Comparison of ENCODE assay signal across 9 cellular contexts in genomic region chr12:123089631-123090353, GRCh38.
DNase-seq lines count a peak whose midpoint lies in the region; ATAC-seq, FAIRE-seq and TF ChIP-seq lines count a peak whose summit lies in the region.
"Had no signal": no experiment of that assay in that cellular context is flagged by ENCODE, and none has a peak within 500 bp of the region (broad histone marks: within the 10 kb centered on the region; RNA-seq: fewer than 3 reads in every experiment).

No MANE protein-coding gene starts in this region.

- ATAC-seq in K562 (peak; percentile 69), HG02610 (IDR thresholded peaks at IDR 0.05; ENCODE audit: unreplicated experiment) (no peak)
- ATAC-seq in natural killer cell treated with Interleukin-12 subunit alpha and Interleukin-12 subunit beta and Interleukin-15 and Interleukin-18, amount 100 ng/mL, for 72 hours = peak; percentile 75 to 77

- no peaks in the 10 kb centered on the region for H4K20me1 ChIP-seq in K562 (replicated peaks; ENCODE audit: control insufficient read depth, insufficient read depth, low read length)

- peak overlapping the region; percentile 23 for H2AFZ ChIP-seq in K562 (ENCODE audit: low read depth, low read length)

- no peak for TF ChIP-seq POLR2A in NB4 (IDR thresholded peaks at IDR 0.05; ENCODE audit: extremely low read depth, insufficient read length)
- TF ChIP-seq POLR2A in K562 (conservative IDR thresholded peaks at IDR 0.05) = no peak

- peaks cover 2% of the 10 kb centered on the region; the same call in 1 of the 3 replicates for H3K79me2 ChIP-seq in K562 (ENCODE audit: control insufficient read depth, insufficient read depth, low read length)

- in situ Hi-C loops in K562 (cut with MboI) = no loop called here

- POLR2A ChIA-PET in K562 (lab: Yijun Ruan, JAX) = interaction anchor here (0.5 to 1.3 kb wide), 9 partner anchors 13 to 493 kb away, joined by 3 to 8 read pairs (median 3); no protein-coding TSS in a partner anchor

- H3K9ac ChIP-seq in K562 (ENCODE audit: insufficient read depth in 1 of 2, low read depth in 2 of 2, low read length in 2 of 2) = 0 out of 4 replicates have a peak overlapping the region, but pooled peaks of 1 of the 2 experiments have one; percentile 1

- DNase-seq in EH (ENCODE audit: low read depth) (peak; percentile 98), NB4 (ENCODE audit: low read depth) (peak; percentile 97), K562 (ENCODE audit: extremely low read depth in 1 of 4, low spot score in 3 of 4) (peak; percentile 61 to 83 (median 69)), inferior parietal cortex (ENCODE audit: extremely low spot score) (no peak)
- peak; percentile 37 for DNase-seq in natural killer cell treated with Interleukin-12 subunit alpha and Interleukin-12 subunit beta and Interleukin-15 and Interleukin-18, amount 100 ng/mL, for 72 hours (ENCODE audit: low spot score)
- DNase-seq in activated CD4-positive, CD25-positive, alpha-beta regulatory T cell (lab: John Stamatoyannopoulos, UW) = no peak
- DNase-seq in activated effector memory CD4-positive, alpha-beta T cell treated with anti-CD3 and anti-CD28 coated beads, Interleukin-2, amount 50 U/mL, for 16 hours = no peak
- DNase-seq: Karpas-422 had no signal

- no peaks in the 10 kb centered on the region for H3K27me3 Mint-ChIP-seq in natural killer cell treated with Interleukin-12 subunit alpha and Interleukin-12 subunit beta and Interleukin-15 and Interleukin-18, amount 100 ng/mL, for 72 hours

- peak; percentile 92 for FAIRE-seq in K562 (lab: Jason Lieb, UNC)

- H3K36me3 Mint-ChIP-seq in natural killer cell treated with Interleukin-12 subunit alpha and Interleukin-12 subunit beta and Interleukin-15 and Interleukin-18, amount 100 ng/mL, for 72 hours = no peaks in the 10 kb centered on the region

- H3K4me3 ChIP-seq in NB4 (ENCODE audit: low read depth, low read length) = peak overlapping the region; percentile 16
- no peak overlapping the region for H3K4me3 ChIP-seq in K562

- H3K9me3 Mint-ChIP-seq in natural killer cell treated with Interleukin-12 subunit alpha and Interleukin-12 subunit beta and Interleukin-15 and Interleukin-18, amount 100 ng/mL, for 72 hours = no peaks in the 10 kb centered on the region

- no peak overlapping the region for H3K4me3 Mint-ChIP-seq in natural killer cell treated with Interleukin-12 subunit alpha and Interleukin-12 subunit beta and Interleukin-15 and Interleukin-18, amount 100 ng/mL, for 72 hours

- no peaks in the 10 kb centered on the region for H3K36me3 ChIP-seq in K562 (ENCODE audit: control insufficient read depth, insufficient read depth, low read length)

- no peaks in the 10 kb centered on the region for H3K9me1 ChIP-seq in K562 (ENCODE audit: control insufficient read depth, insufficient read depth, low read length)

- no peak overlapping the region for H3K27ac Mint-ChIP-seq in natural killer cell treated with Interleukin-12 subunit alpha and Interleukin-12 subunit beta and Interleukin-15 and Interleukin-18, amount 100 ng/mL, for 72 hours

- no peak for TF ChIP-seq CTCF in NB4 (IDR thresholded peaks at IDR 0.05; ENCODE audit: low read depth, low read length)
- no peak for TF ChIP-seq CTCF in K562 (IDR thresholded peaks at IDR 0.05 in 2 of 3, conservative IDR thresholded peaks at IDR 0.05 in 1 of 3; ENCODE audit: insufficient read depth in 2 of 3, low read depth in 1 of 3, low read length in 3 of 3)

- H3K9me3 ChIP-seq in K562 (replicated peaks; ENCODE audit: control insufficient read depth, insufficient read depth, low read depth, low read length) = peaks cover 3% of the 10 kb centered on the region

- peak; percentile 69 for TF ChIP-seq EP300 in K562 (IDR thresholded peaks at IDR 0.05; ENCODE audit: low read length)

- H3K4me1 Mint-ChIP-seq in natural killer cell treated with Interleukin-12 subunit alpha and Interleukin-12 subunit beta and Interleukin-15 and Interleukin-18, amount 100 ng/mL, for 72 hours (ENCODE audit: low read depth in 2 of 2) = peaks cover 7 to 8% of the 10 kb centered on the region in 2 donors

- BruUV-seq in K562 (replicated peaks; lab: Mats Ljungman, UMichigan) = no TSS peak

- CTCF ChIA-PET in K562 (lab: Yijun Ruan, JAX; ENCODE audit: low intra/inter-chr PET ratio) = no interaction called here

- WGBS in K562 (ENCODE audit: insufficient coverage, low coverage, missing lambda C conversion rate) = 13% methylated on average over 2 of the region's 2 CpGs

- H3K27me3 ChIP-seq in K562 (ENCODE audit: control insufficient read depth in 2 of 2, insufficient read depth in 2 of 2, low read length in 2 of 2) = no peaks in the 10 kb centered on the region

- peak overlapping the region; percentile 54 for H3K4me2 ChIP-seq in K562 (ENCODE audit: insufficient read depth, low read length)

- TF ChIP-seq RAD21 in K562 (CRISPR knock-in tag; conservative IDR thresholded peaks at IDR 0.05 in 1 of 2, IDR thresholded peaks at IDR 0.05 in 1 of 2) = no peak

- peak overlapping the region; percentile 64 for H3K27ac ChIP-seq in K562 (ENCODE audit: extremely low read depth, low read depth, low read length)

- peaks cover 48 to 57% of the 10 kb centered on the region in 2 experiments for H3K4me1 ChIP-seq in K562 (replicated peaks in 1 of 2; ENCODE audit: control insufficient read depth in 2 of 2, insufficient read depth in 2 of 2, low read length in 2 of 2)

- intact Hi-C loops in K562 (cut with micrococcal nuclease) = no loop called here

TF ChIP-seq in K562, 482 proteins besides CTCF, POLR2A, EP300 and RAD21 (continues in another document):
- no peak for TF ChIP-seq ID3 (CRISPR knock-in tag; IDR thresholded peaks at IDR 0.05)
- TF ChIP-seq ID3 (tag; IDR thresholded peaks at IDR 0.05) = peak; percentile 29; the same call in 1 of the 2 replicates
- 0 out of 4 replicates have a peak, but pooled peaks of 1 of the 2 experiments have one; percentile 24 for TF ChIP-seq HDAC1 (IDR thresholded peaks at IDR 0.05)
- no peak for TF ChIP-seq THRA (IDR thresholded peaks at IDR 0.05)
- 0 out of 2 replicates have a peak, but pooled peaks have one; percentile 29 for TF ChIP-seq ZBTB9 (CRISPR knock-in tag; IDR thresholded peaks at IDR 0.05)
- no peak for TF ChIP-seq ZBTB43 (CRISPR knock-in tag; IDR thresholded peaks at IDR 0.05)
- TF ChIP-seq MEIS2 (IDR thresholded peaks at IDR 0.05; ENCODE audit: partially characterized antibody) = no peak
- no peak for TF ChIP-seq PCBP1 (IDR thresholded peaks at IDR 0.05; ENCODE audit: low read depth, low read length, poor library complexity, severe bottlenecking)
- TF ChIP-seq NCOR1 (IDR thresholded peaks at IDR 0.05) = peak; percentile 81
- peak; percentile 89; the same call in 1 of the 2 replicates for TF ChIP-seq LCOR (CRISPR knock-in tag; IDR thresholded peaks at IDR 0.05)
- TF ChIP-seq ZFP30 (CRISPR knock-in tag; IDR thresholded peaks at IDR 0.05; ENCODE audit: borderline replicate concordance) = no peak
- TF ChIP-seq ARHGAP35 (IDR thresholded peaks at IDR 0.05; ENCODE audit: partially characterized antibody) = no peak
- TF ChIP-seq SP2 (IDR thresholded peaks at IDR 0.05; ENCODE audit: extremely low read depth, low read depth, low read length, poor library complexity, severe bottlenecking) = no peak
- TF ChIP-seq JUNB (CRISPR knock-in tag; conservative IDR thresholded peaks at IDR 0.05) = no peak
- no peak for TF ChIP-seq MTF1 (CRISPR knock-in tag; IDR thresholded peaks at IDR 0.05; ENCODE audit: borderline replicate concordance)
- TF ChIP-seq ZNF184 (CRISPR knock-in tag; IDR thresholded peaks at IDR 0.05) = no peak
- TF ChIP-seq GATAD2A (IDR thresholded peaks at IDR 0.05) = no peak
- TF ChIP-seq HDAC3 (IDR thresholded peaks at IDR 0.05; ENCODE audit: borderline replicate concordance, partially characterized antibody) = no peak
- TF ChIP-seq ZKSCAN3 (CRISPR knock-in tag; IDR thresholded peaks at IDR 0.05) = no peak
- TF ChIP-seq MEF2A (IDR thresholded peaks at IDR 0.05; ENCODE audit: control insufficient read depth, low read depth, low read length) = no peak
- no peak for TF ChIP-seq SIRT6 (IDR thresholded peaks at IDR 0.05; ENCODE audit: low read depth, low read length)
- no peak for TF ChIP-seq PHB (CRISPR knock-in tag; IDR thresholded peaks at IDR 0.05)

Comparison
In these comparisons a context has a peak if more than half of its experiments do, and no peak if none do; other contexts are left out.
1. DNase-seq: peak in EH (single experiment), NB4 (single experiment), K562 (4 of 4) and natural killer cell treated with Interleukin-12 subunit alpha and Interleukin-12 subunit beta and Interleukin-15 and Interleukin-18, amount 100 ng/mL, for 72 hours (single experiment); none in inferior parietal cortex (single experiment), activated CD4-positive, CD25-positive, alpha-beta regulatory T cell (0 of 4) and activated effector memory CD4-positive, alpha-beta T cell treated with anti-CD3 and anti-CD28 coated beads, Interleukin-2, amount 50 U/mL, for 16 hours (single experiment).